Comparison of ENCODE assay signal across 22 cellular contexts in the genomic region with DNA sequence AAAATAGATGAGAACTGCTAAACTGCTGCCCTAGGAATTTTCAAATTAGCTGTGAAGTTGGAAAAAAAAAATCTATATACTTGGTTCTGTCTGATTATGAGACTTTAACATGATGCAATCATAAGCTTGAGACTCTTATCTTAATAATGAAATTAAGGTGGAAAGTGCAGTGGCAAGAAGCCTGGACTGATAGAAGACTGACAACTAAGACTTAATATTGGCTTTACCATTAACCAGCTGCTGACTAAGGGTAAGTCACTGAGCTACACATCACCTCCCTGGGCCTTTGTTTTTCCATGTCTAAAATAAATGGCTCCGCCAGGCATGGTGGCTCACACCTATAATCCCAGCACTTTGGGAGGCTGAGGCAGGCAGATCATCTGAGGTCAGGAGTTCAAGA.
"Had no signal": no experiment of that assay in that cellular context is flagged by ENCODE, and none has a peak within 500 bp of the region (broad histone marks: within the 10 kb centered on the region; RNA-seq: fewer than 3 reads in every experiment).

No MANE protein-coding gene starts in this region.

- H3K27me3 ChIP-seq: adrenal gland, breast epithelium had no signal

- H3K9me3 ChIP-seq: adrenal gland, breast epithelium had no signal

- H3K36me3 ChIP-seq: adrenal gland, breast epithelium had no signal

- H3K27ac ChIP-seq: adrenal gland, breast epithelium, WERI-Rb-1 had no signal

- H3K9me3 Mint-ChIP-seq: activated CD8-positive, alpha-beta T cell treated with anti-CD3 and anti-CD28 coated beads for 36 hours; activated naive CD8-positive, alpha-beta T cell treated with anti-CD3 and anti-CD28 coated beads, Interleukin-2, amount 10 ng/mL, durations not matched to agents 7 days and 5 days; activated T-cell treated with anti-CD3 and anti-CD28 coated beads, Interleukin-2, amount 50 U/mL, for 72 hours had no signal

- H3K27me3 Mint-ChIP-seq: activated CD4-positive, alpha-beta T cell treated with anti-CD3 and anti-CD28 coated beads for 36 hours; activated CD8-positive, alpha-beta T cell treated with anti-CD3 and anti-CD28 coated beads for 36 hours; activated naive CD8-positive, alpha-beta T cell treated with anti-CD3 and anti-CD28 coated beads, Interleukin-2, amount 10 ng/mL, durations not matched to agents 7 days and 5 days had no signal

- H3K4me3 Mint-ChIP-seq: activated CD4-positive, alpha-beta T cell treated with anti-CD3 and anti-CD28 coated beads for 36 hours; activated CD8-positive, alpha-beta T cell treated with anti-CD3 and anti-CD28 coated beads for 36 hours; activated naive CD8-positive, alpha-beta T cell treated with anti-CD3 and anti-CD28 coated beads, Interleukin-2, amount 10 ng/mL, durations not matched to agents 7 days and 5 days; activated T-cell treated with anti-CD3 and anti-CD28 coated beads, Interleukin-2, amount 50 U/mL, for 72 hours had no signal

- ATAC-seq: activated CD4-positive, alpha-beta T cell treated with anti-CD3 and anti-CD28 coated beads for 36 hours; activated CD8-positive, alpha-beta T cell treated with anti-CD3 and anti-CD28 coated beads for 36 hours; activated T-cell treated with anti-CD3 and anti-CD28 coated beads, Interleukin-2, amount 50 U/mL, for 72 hours had no signal

- H3K4me1 ChIP-seq: adrenal gland, breast epithelium had no signal

- H3K4me3 ChIP-seq: adrenal gland, breast epithelium had no signal

- H3K27ac Mint-ChIP-seq: activated CD4-positive, alpha-beta T cell treated with anti-CD3 and anti-CD28 coated beads for 36 hours; activated CD8-positive, alpha-beta T cell treated with anti-CD3 and anti-CD28 coated beads for 36 hours; activated naive CD8-positive, alpha-beta T cell treated with anti-CD3 and anti-CD28 coated beads, Interleukin-2, amount 10 ng/mL, durations not matched to agents 7 days and 5 days; activated T-cell treated with anti-CD3 and anti-CD28 coated beads, Interleukin-2, amount 50 U/mL, for 72 hours had no signal

- H3K4me1 Mint-ChIP-seq: activated CD4-positive, alpha-beta T cell treated with anti-CD3 and anti-CD28 coated beads for 36 hours had no signal

- DNase-seq: activated CD4-positive, alpha-beta T cell treated with anti-CD3 and anti-CD28 coated beads for 36 hours; activated CD8-positive, alpha-beta memory T cell treated with anti-CD3 and anti-CD28 coated beads, Interleukin-2, amount 50 U/mL, for 4 hours; activated CD8-positive, alpha-beta T cell treated with anti-CD3 and anti-CD28 coated beads for 36 hours; activated naive CD4-positive, alpha-beta T cell treated with anti-CD3 and anti-CD28 coated beads, Interleukin-2, amount 50 U/mL, for 16 hours; activated naive CD8-positive, alpha-beta T cell treated with anti-CD3 and anti-CD28 coated beads, Interleukin-2, amount 10 ng/mL, durations not matched to agents 7 days and 5 days; activated T-cell treated with anti-CD3 and anti-CD28 coated beads, Interleukin-2, amount 50 U/mL, for 72 hours; adrenal gland; aorta; caudate nucleus; Kasumi-1; KBM-7; NCI-H1048; NCI-H146; NCI-H1930; NCI-H2171; NCI-H345; NCI-H510A; NCI-H526 treated with DMSO at 0.1 percent for 48 hours; SIG-M5; T-helper 1 cell; WERI-Rb-1 had no signal
